Comparison of ENCODE assay signal across 25 cellular contexts in genomic region chr1:163999131-163999530, GRCh38.
"Had no signal": no experiment of that assay in that cellular context is flagged by ENCODE, and none has a peak within 500 bp of the region (broad histone marks: within the 10 kb centered on the region; RNA-seq: fewer than 3 reads in every experiment).

No MANE protein-coding gene starts in this region.

- H3K4me3 ChIP-seq: adrenal gland, SK-N-MC had no signal

- H3K9ac ChIP-seq: KMS-11 had no signal

- H3K4me1 ChIP-seq: adrenal gland had no signal

- H3K9me3 ChIP-seq: adrenal gland had no signal

- H3K36me3 ChIP-seq: adrenal gland had no signal

- ATAC-seq: activated T-cell treated with anti-CD3 and anti-CD28 coated beads, Interleukin-2, amount 50 U/mL, for 72 hours; Panc1; Right ventricle myocardium inferior; T-cell had no signal

- DNase-seq: activated CD4-positive, alpha-beta memory T cell treated with anti-CD3 and anti-CD28 coated beads, Interleukin-2, amount 10 ng/mL, durations not matched to agents 7 days and 5 days; activated CD4-positive, alpha-beta T cell treated with anti-CD3 and anti-CD28 coated beads, Interleukin-2, amount 50 U/mL, for 1 hour; activated CD4-positive, CD25-positive, alpha-beta regulatory T cell; activated CD8-positive, alpha-beta memory T cell treated with anti-CD3 and anti-CD28 coated beads, Interleukin-2, amount 50 U/mL, for 4 hours; activated gamma-delta T cell treated with Interleukin-2 at 50 U/mL for 16 hours; activated naive CD4-positive, alpha-beta T cell treated with anti-CD3 and anti-CD28 coated beads, Interleukin-2, amount 10 ng/mL, durations not matched to agents 7 days and 5 days; activated naive CD8-positive, alpha-beta T cell treated with anti-CD3 and anti-CD28 coated beads, Interleukin-2, amount 10 ng/mL, durations not matched to agents 7 days and 5 days; activated T-cell treated with anti-CD3 and anti-CD28 coated beads, Interleukin-2, amount 50 U/mL, for 72 hours; adrenal gland; anterior cingulate cortex; cerebellar nuclear complex; NCI-H187 treated with DMSO at 0.1 percent for 48 hours; NCI-H2081 treated with DMSO at 0.1 percent for 48 hours; NCI-H446; NCI-H82; RPMI8226; T-cell; T-helper 2 cell; T1000 had no signal

- H3K36me3 Mint-ChIP-seq: activated naive CD4-positive, alpha-beta T cell treated with anti-CD3 and anti-CD28 coated beads, Interleukin-2, amount 10 ng/mL, durations not matched to agents 7 days and 5 days; activated naive CD8-positive, alpha-beta T cell treated with anti-CD3 and anti-CD28 coated beads, Interleukin-2, amount 10 ng/mL, durations not matched to agents 7 days and 5 days; T-cell had no signal

- H3K27ac Mint-ChIP-seq: activated CD4-positive, alpha-beta memory T cell treated with anti-CD3 and anti-CD28 coated beads, Interleukin-2, amount 10 ng/mL, durations not matched to agents 7 days and 5 days; activated naive CD4-positive, alpha-beta T cell treated with anti-CD3 and anti-CD28 coated beads, Interleukin-2, amount 10 ng/mL, durations not matched to agents 7 days and 5 days; activated naive CD8-positive, alpha-beta T cell treated with anti-CD3 and anti-CD28 coated beads, Interleukin-2, amount 10 ng/mL, durations not matched to agents 7 days and 5 days; activated T-cell treated with anti-CD3 and anti-CD28 coated beads, Interleukin-2, amount 50 U/mL, for 72 hours; activated T-helper 2 cell treated with anti-CD3 and anti-CD28 coated beads, Interferon-gamma antibody, Interleukin-2, Interleukin-4, amounts not matched to agents 10 μg/mL and 5 μg/mL and 100 μg/mL, durations not matched to agents 14 hours and 24 hours and 36 hours; T-cell had no signal

- H3K27ac ChIP-seq: adrenal gland, KMS-11, SK-N-MC, VCaP had no signal

- H3K4me2 ChIP-seq: KMS-11 had no signal

- H3K27me3 ChIP-seq: adrenal gland had no signal
